ENCODE assay signal across 1 cellular context in genomic region chr1:222790520-222790919, GRCh38.
TF ChIP-seq lines count a peak whose summit lies in the region.

No MANE protein-coding gene starts in this region.

TF ChIP-seq in GM12878, 131 proteins besides CTCF, POLR2A, EP300 and RAD21:
- no peak for TF ChIP-seq PRDM15 (CRISPR knock-in tag; IDR thresholded peaks at IDR 0.05)
- no peak for TF ChIP-seq RBBP5 (conservative IDR thresholded peaks at IDR 0.05)
- no peak for TF ChIP-seq USF1 (IDR thresholded peaks at IDR 0.05; ENCODE audit: borderline replicate concordance, extremely low read length, insufficient read depth, low read depth, low read length)
- TF ChIP-seq NR2F1 (conservative IDR thresholded peaks at IDR 0.05) = no peak
- no peak for TF ChIP-seq TARDBP (IDR thresholded peaks at IDR 0.05; ENCODE audit: borderline replicate concordance)
- no peak for TF ChIP-seq BHLHE40 (IDR thresholded peaks at IDR 0.05; ENCODE audit: borderline replicate concordance in 1 of 2, low read depth in 2 of 2, low read length in 1 of 2)
- TF ChIP-seq SPI1 (IDR thresholded peaks at IDR 0.05; ENCODE audit: borderline replicate concordance, insufficient read depth, low read depth, low read length) = no peak
- TF ChIP-seq KAT2A (conservative IDR thresholded peaks at IDR 0.05; ENCODE audit: control insufficient read depth, low read depth, low read length) = no peak
- no peak for TF ChIP-seq ZBTB33 (IDR thresholded peaks at IDR 0.05)
- no peak for TF ChIP-seq IRF3 (IDR thresholded peaks at IDR 0.05)
- TF ChIP-seq CHD1 (IDR thresholded peaks at IDR 0.05; ENCODE audit: low read depth, low read length) = no peak
- no peak for TF ChIP-seq ZBTB11 (CRISPR knock-in tag; IDR thresholded peaks at IDR 0.05)
- TF ChIP-seq RELA (IDR thresholded peaks at IDR 0.05; ENCODE audit: borderline replicate concordance, partially characterized antibody) = no peak
- TF ChIP-seq CREM (IDR thresholded peaks at IDR 0.05; ENCODE audit: low read depth) = no peak
- TF ChIP-seq USF2 (IDR thresholded peaks at IDR 0.05; ENCODE audit: borderline replicate concordance, low read depth, low read length) = no peak
- TF ChIP-seq MAX (IDR thresholded peaks at IDR 0.05; ENCODE audit: low read depth, low read length) = no peak
